23 cellular contexts compared by ENCODE assay signal in the genomic region with DNA sequence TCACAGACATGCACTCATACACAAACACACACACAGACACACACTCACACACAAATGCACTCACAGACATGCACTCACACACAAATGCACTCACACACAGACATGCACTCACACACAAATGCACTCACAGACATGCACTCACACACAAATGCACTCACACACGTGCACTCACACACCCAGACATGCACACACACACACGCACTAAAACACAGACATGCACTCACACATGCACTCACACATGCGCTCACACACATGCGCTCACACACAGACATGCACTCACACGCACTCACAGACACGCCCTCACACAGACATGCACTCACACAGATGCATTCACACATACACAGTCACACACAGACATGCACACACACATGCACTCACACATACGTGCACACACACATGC. TPM values are rescaled to one million over a fixed set of nuclear protein-coding genes. Genes with fewer than 3 reads are reported as not detected.
"Had no signal": no experiment of that assay in that cellular context is flagged by ENCODE, and none has a peak within 500 bp of the region (broad histone marks: within the 10 kb centered on the region; RNA-seq: fewer than 3 reads in every experiment).

No MANE protein-coding gene starts in this region.

- DNase-seq: cortex of kidney; effector memory CD4-positive, alpha-beta T cell; gastrocnemius medialis; heart right ventricle; hypothalamus; kidney glomerular epithelial cell; naive thymus-derived CD8-positive, alpha-beta T cell; stimulated activated CD4-positive, alpha-beta T cell treated with anti-CD3 and anti-CD28 coated beads, Interleukin-2, amount 100 ng/mL, for 24 hours; stimulated activated CD4-positive, alpha-beta T cell treated with anti-CD3 and anti-CD28 coated beads, Interleukin-4, amount 100 ng/mL, for 4 hours; stimulated activated naive B cell treated with anti-CD40 and anti-IgM and Interleukin-4, amounts not matched to agents 10 μg/mL and 1 μg/mL and 100 μg/mL, for 72 hours; stomach; substantia nigra; transverse colon had no signal

- H3K27me3 ChIP-seq: gastrocnemius medialis, ovary had no signal

- FAIRE-seq: islet of Langerhans had no signal

- H3K4me3 ChIP-seq: dorsolateral prefrontal cortex, esophagus muscularis mucosa, gastrocnemius medialis, heart right ventricle, mucosa of descending colon, ovary, right atrium auricular region, spleen, stomach, thoracic aorta, transverse colon had no signal

- H3K36me3 ChIP-seq: esophagus muscularis mucosa, gastrocnemius medialis, heart right ventricle, ovary, right atrium auricular region, spleen, stomach, thoracic aorta, transverse colon had no signal

- H3K9me3 ChIP-seq: esophagus muscularis mucosa, gastrocnemius medialis, heart right ventricle, mucosa of descending colon, ovary, right atrium auricular region, spleen, stomach, thoracic aorta, transverse colon had no signal

- ATAC-seq: gastrocnemius medialis; heart right ventricle; mucosa of descending colon; naive thymus-derived CD8-positive, alpha-beta T cell; stimulated activated naive B cell treated with anti-CD40 and anti-IgM and Interleukin-4, amounts not matched to agents 10 μg/mL and 1 μg/mL and 100 μg/mL, for 72 hours had no signal

- H3K27ac ChIP-seq: dorsolateral prefrontal cortex, epithelial cell of prostate, esophagus muscularis mucosa, gastrocnemius medialis, heart right ventricle, ovary, right atrium auricular region, spleen, stomach, thoracic aorta, transverse colon had no signal

RNA-seq across cellular contexts. Expression of a gene that starts 2.7 kb away (rescaled TPM):
- polyA plus RNA-seq: neural cell had no signal
